ENCODE assay signal across 23 cellular contexts in the genomic region with DNA sequence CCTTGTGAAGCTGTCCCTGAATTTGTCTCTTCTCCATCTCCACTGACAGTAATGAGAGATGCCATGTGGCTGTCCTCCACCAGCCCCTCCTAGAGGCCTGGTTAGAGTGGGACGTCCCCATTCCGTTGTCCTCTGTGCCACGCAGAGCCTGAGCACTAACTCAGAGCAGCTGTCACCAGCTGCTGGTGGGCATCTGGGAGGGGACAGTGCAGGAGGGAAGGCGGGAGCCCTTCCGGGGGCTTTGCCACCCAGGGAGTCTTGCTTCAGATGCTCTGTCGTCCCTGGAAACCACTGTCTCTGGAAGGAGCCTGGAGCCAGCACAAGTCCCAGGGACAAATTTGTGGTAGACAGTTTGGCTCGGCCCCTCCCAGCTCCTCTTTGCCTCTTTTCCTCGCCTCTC.
"Had no signal": no experiment of that assay in that cellular context is flagged by ENCODE, and none has a peak within 500 bp of the region (broad histone marks: within the 10 kb centered on the region; RNA-seq: fewer than 3 reads in every experiment).

No MANE protein-coding gene starts in this region.

- H3K9me3 Mint-ChIP-seq: activated CD4-positive, alpha-beta memory T cell treated with anti-CD3 and anti-CD28 coated beads, Interleukin-2, amount 10 ng/mL, durations not matched to agents 7 days and 5 days; activated naive CD4-positive, alpha-beta T cell treated with anti-CD3 and anti-CD28 coated beads, Interleukin-2, amount 10 ng/mL, durations not matched to agents 7 days and 5 days; activated naive CD8-positive, alpha-beta T cell treated with anti-CD3 and anti-CD28 coated beads for 36 hours; activated T-cell treated with anti-CD3 and anti-CD28 coated beads, Interleukin-2, amount 50 U/mL, for 72 hours; activated T-helper 2 cell treated with anti-CD3 and anti-CD28 coated beads, Interferon-gamma antibody, Interleukin-2, Interleukin-4, amounts not matched to agents 10 μg/mL and 5 μg/mL and 100 μg/mL, durations not matched to agents 14 hours and 24 hours and 36 hours had no signal

- H3K27me3 ChIP-seq: brain microvascular endothelial cell, cardiac muscle cell, MG63 had no signal

- H3K4me2 ChIP-seq: PC-9 had no signal

- H3K27ac Mint-ChIP-seq: activated CD4-positive, alpha-beta memory T cell treated with anti-CD3 and anti-CD28 coated beads, Interleukin-2, amount 10 ng/mL, durations not matched to agents 7 days and 5 days; activated CD4-positive, alpha-beta T cell treated with anti-CD3 and anti-CD28 coated beads for 36 hours; activated naive CD4-positive, alpha-beta T cell treated with anti-CD3 and anti-CD28 coated beads, Interleukin-2, amount 10 ng/mL, durations not matched to agents 7 days and 5 days; activated naive CD8-positive, alpha-beta T cell treated with anti-CD3 and anti-CD28 coated beads for 36 hours; activated T-cell treated with anti-CD3 and anti-CD28 coated beads, Interleukin-2, amount 50 U/mL, for 72 hours; activated T-helper 2 cell treated with anti-CD3 and anti-CD28 coated beads, Interferon-gamma antibody, Interleukin-2, Interleukin-4, amounts not matched to agents 10 μg/mL and 5 μg/mL and 100 μg/mL, durations not matched to agents 14 hours and 24 hours and 36 hours had no signal

- H2AFZ ChIP-seq: PC-9 had no signal

- H3K4me1 Mint-ChIP-seq: activated CD4-positive, alpha-beta memory T cell treated with anti-CD3 and anti-CD28 coated beads, Interleukin-2, amount 10 ng/mL, durations not matched to agents 7 days and 5 days; activated CD4-positive, alpha-beta T cell treated with anti-CD3 and anti-CD28 coated beads for 36 hours; activated naive CD4-positive, alpha-beta T cell treated with anti-CD3 and anti-CD28 coated beads, Interleukin-2, amount 10 ng/mL, durations not matched to agents 7 days and 5 days had no signal

- H3K9me3 ChIP-seq: MG63 had no signal

- H3K36me3 ChIP-seq: brain microvascular endothelial cell, cardiac muscle cell, MG63 had no signal

- H3K27me3 Mint-ChIP-seq: activated CD4-positive, alpha-beta memory T cell treated with anti-CD3 and anti-CD28 coated beads, Interleukin-2, amount 10 ng/mL, durations not matched to agents 7 days and 5 days; activated CD4-positive, alpha-beta T cell treated with anti-CD3 and anti-CD28 coated beads for 36 hours had no signal

- H3K27ac ChIP-seq: brain microvascular endothelial cell, cardiac muscle cell, PC-9 had no signal

- ATAC-seq: activated CD4-positive, alpha-beta T cell treated with anti-CD3 and anti-CD28 coated beads for 36 hours; activated T-cell treated with anti-CD3 and anti-CD28 coated beads, Interleukin-2, amount 50 U/mL, for 72 hours had no signal

- H3K4me3 ChIP-seq: cardiac muscle cell, MG63, PC-9 had no signal

- DNase-seq: activated CD4-positive, alpha-beta memory T cell treated with anti-CD3 and anti-CD28 coated beads, Interleukin-2, amount 10 ng/mL, durations not matched to agents 7 days and 5 days; activated CD4-positive, alpha-beta T cell treated with anti-CD3 and anti-CD28 coated beads for 36 hours; activated CD4-positive, alpha-beta T cell treated with anti-CD3 and anti-CD28 coated beads, Interleukin-2, amount 50 U/mL, for 1 hour; activated CD4-positive, CD25-positive, alpha-beta regulatory T cell; activated gamma-delta T cell treated with Interleukin-2 at 50 U/mL for 16 hours; activated naive CD4-positive, alpha-beta T cell treated with anti-CD3 and anti-CD28 coated beads, Interleukin-2, amount 10 ng/mL, durations not matched to agents 7 days and 5 days; activated naive CD8-positive, alpha-beta T cell treated with anti-CD3 and anti-CD28 coated beads for 36 hours; activated T-cell treated with anti-CD3 and anti-CD28 coated beads for 4 hours; activated T-cell treated with anti-CD3 and anti-CD28 coated beads, Interleukin-2, amount 50 U/mL, for 72 hours; brain microvascular endothelial cell; MG63; MV-4-11; NCI-H1092 treated with DMSO at 0.1 percent for 48 hours; NCI-H1417 treated with DMSO at 0.1 percent for 48 hours; NCI-H1694 treated with DMSO at 0.1 percent for 48 hours; NCI-H2029 treated with DMSO at 0.1 percent for 48 hours; NCI-H446; PC-9; SIG-M5; T-helper 2 cell; T1000 had no signal

- H3K4me3 Mint-ChIP-seq: activated CD4-positive, alpha-beta memory T cell treated with anti-CD3 and anti-CD28 coated beads, Interleukin-2, amount 10 ng/mL, durations not matched to agents 7 days and 5 days; activated CD4-positive, alpha-beta T cell treated with anti-CD3 and anti-CD28 coated beads for 36 hours; activated naive CD4-positive, alpha-beta T cell treated with anti-CD3 and anti-CD28 coated beads, Interleukin-2, amount 10 ng/mL, durations not matched to agents 7 days and 5 days; activated naive CD8-positive, alpha-beta T cell treated with anti-CD3 and anti-CD28 coated beads for 36 hours; activated T-cell treated with anti-CD3 and anti-CD28 coated beads, Interleukin-2, amount 50 U/mL, for 72 hours had no signal

- H3K36me3 Mint-ChIP-seq: activated naive CD4-positive, alpha-beta T cell treated with anti-CD3 and anti-CD28 coated beads, Interleukin-2, amount 10 ng/mL, durations not matched to agents 7 days and 5 days; activated naive CD8-positive, alpha-beta T cell treated with anti-CD3 and anti-CD28 coated beads for 36 hours had no signal
